1 cellular context compared by ENCODE assay signal in genomic region chr2:240962371-240963064, GRCh38.
TF ChIP-seq lines count a peak whose summit lies in the region.

No MANE protein-coding gene starts in this region.

TF ChIP-seq in HepG2, 621 proteins besides CTCF, POLR2A, EP300 and RAD21 (continued from another document and continues in another):
- no peak for TF ChIP-seq E2F5 (CRISPR knock-in tag; conservative IDR thresholded peaks at IDR 0.05)
- no peak for TF ChIP-seq ZNF451 (CRISPR knock-in tag; IDR thresholded peaks at IDR 0.05)
- TF ChIP-seq BCL6 (CRISPR knock-in tag; IDR thresholded peaks at IDR 0.05) = no peak
- no peak for TF ChIP-seq GPN1 (CRISPR knock-in tag; IDR thresholded peaks at IDR 0.05; ENCODE audit: borderline replicate concordance)
- TF ChIP-seq ZNF563 (CRISPR knock-in tag; IDR thresholded peaks at IDR 0.05) = no peak
- no peak for TF ChIP-seq NFIC (IDR thresholded peaks at IDR 0.05; ENCODE audit: low read length)
- no peak for TF ChIP-seq MBD4 (IDR thresholded peaks at IDR 0.05; ENCODE audit: borderline replicate concordance, low read length)
- no peak for TF ChIP-seq TCF7 (IDR thresholded peaks at IDR 0.05; ENCODE audit: low read depth)
- no peak for TF ChIP-seq THAP8 (CRISPR knock-in tag; IDR thresholded peaks at IDR 0.05; ENCODE audit: borderline replicate concordance)
- TF ChIP-seq ZFP36 (IDR thresholded peaks at IDR 0.05; ENCODE audit: borderline replicate concordance, low read depth, low read length, partially characterized antibody) = no peak
- 0 out of 2 replicates have a peak, but pooled peaks have one; percentile 30 for TF ChIP-seq SP5 (CRISPR knock-in tag; IDR thresholded peaks at IDR 0.05; ENCODE audit: borderline replicate concordance, low read depth)
- no peak; the same call in 1 of the 2 replicates for TF ChIP-seq ZNF609 (CRISPR knock-in tag; IDR thresholded peaks at IDR 0.05; ENCODE audit: borderline replicate concordance)
- no peak for TF ChIP-seq RFXANK (CRISPR knock-in tag; IDR thresholded peaks at IDR 0.05)
- no peak for TF ChIP-seq GRHL1 (CRISPR knock-in tag; conservative IDR thresholded peaks at IDR 0.05)
- TF ChIP-seq ZNF496 (CRISPR knock-in tag; IDR thresholded peaks at IDR 0.05; ENCODE audit: insufficient replicate concordance) = no peak
- no peak for TF ChIP-seq ZNF441 (CRISPR knock-in tag; IDR thresholded peaks at IDR 0.05; ENCODE audit: borderline replicate concordance)
- TF ChIP-seq GATAD2A (CRISPR knock-in tag; IDR thresholded peaks at IDR 0.05) = 0 out of 2 replicates have a peak, but pooled peaks have one; percentile 15
- TF ChIP-seq ZNF138 (CRISPR knock-in tag; IDR thresholded peaks at IDR 0.05; ENCODE audit: low read depth) = no peak
- no peak for TF ChIP-seq GABPB1 (CRISPR knock-in tag; IDR thresholded peaks at IDR 0.05)
- no peak for TF ChIP-seq ADNP (CRISPR knock-in tag; IDR thresholded peaks at IDR 0.05)
- TF ChIP-seq MAFK (conservative IDR thresholded peaks at IDR 0.05 in 1 of 2, IDR thresholded peaks at IDR 0.05 in 1 of 2; ENCODE audit: low read length in 2 of 2) = peak; percentile 98 to 99
- TF ChIP-seq ZNF296 (CRISPR knock-in tag; conservative IDR thresholded peaks at IDR 0.05) = no peak
- TF ChIP-seq ARID3A (IDR thresholded peaks at IDR 0.05; ENCODE audit: low read depth, low read length) = no peak
- no peak for TF ChIP-seq ZNF615 (CRISPR knock-in tag; IDR thresholded peaks at IDR 0.05; ENCODE audit: borderline replicate concordance)
- TF ChIP-seq SALL1 (CRISPR knock-in tag; IDR thresholded peaks at IDR 0.05) = no peak; the same call in none of the 2 replicates
- TF ChIP-seq ZNF207 (IDR thresholded peaks at IDR 0.05; ENCODE audit: borderline replicate concordance) = no peak
- 0 out of 2 replicates have a peak, but pooled peaks have one; percentile 33 for TF ChIP-seq ZNF776 (CRISPR knock-in tag; IDR thresholded peaks at IDR 0.05)
- no peak for TF ChIP-seq ZSCAN31 (CRISPR knock-in tag; IDR thresholded peaks at IDR 0.05; ENCODE audit: low read depth)
- no peak for TF ChIP-seq ZNF382 (CRISPR knock-in tag; IDR thresholded peaks at IDR 0.05; ENCODE audit: borderline replicate concordance)
- TF ChIP-seq MXD4 (CRISPR knock-in tag; IDR thresholded peaks at IDR 0.05) = no peak
- no peak for TF ChIP-seq ZNF317 (CRISPR knock-in tag; IDR thresholded peaks at IDR 0.05)
- no peak for TF ChIP-seq AHDC1 (CRISPR knock-in tag; IDR thresholded peaks at IDR 0.05; ENCODE audit: borderline replicate concordance)
- TF ChIP-seq SRF (IDR thresholded peaks at IDR 0.05; ENCODE audit: low read depth, low read length) = no peak
- TF ChIP-seq CREM (IDR thresholded peaks at IDR 0.05) = no peak
- TF ChIP-seq CREM (CRISPR knock-in tag; IDR thresholded peaks at IDR 0.05) = no peak
- TF ChIP-seq ERF (CRISPR knock-in tag; IDR thresholded peaks at IDR 0.05) = no peak
- TF ChIP-seq MTF2 (CRISPR knock-in tag; IDR thresholded peaks at IDR 0.05; ENCODE audit: borderline replicate concordance) = no peak
- TF ChIP-seq NFAT5 (CRISPR knock-in tag; IDR thresholded peaks at IDR 0.05) = no peak
- TF ChIP-seq ZNF546 (CRISPR knock-in tag; conservative IDR thresholded peaks at IDR 0.05) = no peak
- no peak for TF ChIP-seq NR2C2 (CRISPR knock-in tag; IDR thresholded peaks at IDR 0.05; ENCODE audit: borderline replicate concordance)
- no peak for TF ChIP-seq SMAD1 (CRISPR knock-in tag; IDR thresholded peaks at IDR 0.05; ENCODE audit: borderline replicate concordance, low read depth)
- no peak for TF ChIP-seq WIZ (CRISPR knock-in tag; IDR thresholded peaks at IDR 0.05)
- TF ChIP-seq ZBTB42 (CRISPR knock-in tag; IDR thresholded peaks at IDR 0.05) = no peak
- no peak for TF ChIP-seq IRX3 (CRISPR knock-in tag; IDR thresholded peaks at IDR 0.05; ENCODE audit: borderline replicate concordance, low read depth)
- TF ChIP-seq TRIM24 (CRISPR knock-in tag; IDR thresholded peaks at IDR 0.05) = no peak
- no peak for TF ChIP-seq ZNF557 (CRISPR knock-in tag; IDR thresholded peaks at IDR 0.05)
- no peak for TF ChIP-seq MZF1 (CRISPR knock-in tag; IDR thresholded peaks at IDR 0.05; ENCODE audit: borderline replicate concordance)
